In the genomic region with DNA sequence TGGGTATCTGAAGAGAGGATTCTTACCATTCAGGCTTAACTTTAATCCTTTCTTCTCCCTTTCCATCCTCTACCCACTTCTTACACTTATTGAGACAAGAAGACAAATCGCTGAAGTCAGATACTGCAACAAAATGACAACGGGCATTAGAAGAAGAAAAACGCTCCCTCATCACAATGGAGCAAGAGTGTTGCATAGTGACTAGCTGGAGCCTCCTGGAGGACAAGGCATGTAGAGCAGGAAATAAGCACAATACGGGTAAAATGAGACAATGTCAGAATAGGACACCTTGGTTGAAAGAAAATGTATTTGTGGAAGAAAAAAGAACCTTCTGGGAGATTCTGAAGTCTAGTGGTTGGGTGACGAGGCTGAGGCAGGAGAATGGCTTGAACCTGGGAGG, we compare ENCODE assay signal across 11 cellular contexts.
DNase-seq lines count a peak whose midpoint lies in the region; ATAC-seq, FAIRE-seq and TF ChIP-seq lines count a peak whose summit lies in the region.
"Had no signal": no experiment of that assay in that cellular context is flagged by ENCODE, and none has a peak within 500 bp of the region (broad histone marks: within the 10 kb centered on the region; RNA-seq: fewer than 3 reads in every experiment).

No MANE protein-coding gene starts in this region.

- no peaks in the 10 kb centered on the region for H3K9me3 ChIP-seq in endodermal cell (ENCODE audit: control insufficient read depth, low read length)
- H3K9me3 ChIP-seq: ascending aorta had no signal

- DNase-seq in DMS153 treated with DMSO at 0.1 percent for 48 hours (lab: John Stamatoyannopoulos, UW; ENCODE audit: unreplicated experiment) (peak; percentile 4), DMS153 (lab: John Stamatoyannopoulos, UW) (no peak), NCI-H1694 (lab: John Stamatoyannopoulos, UW) (peak; percentile 25), endodermal cell (peak; percentile 79), progenitor cell of endocrine pancreas (ENCODE audit: low spot score, unreplicated experiment) (no peak), HTR-8/SVneo (ENCODE audit: insufficient read length, low spot score) (no peak)
- DNase-seq: stimulated activated CD4-positive, alpha-beta T cell treated with anti-CD3 and anti-CD28 coated beads, Interleukin-4, amount 100 ng/mL, for 1 hour had no signal

- ATAC-seq in GM19035 (IDR thresholded peaks at IDR 0.05; ENCODE audit: unreplicated experiment) (no peak), GM18517 (IDR thresholded peaks at IDR 0.05; ENCODE audit: unreplicated experiment) (no peak)

- H3K27ac Mint-ChIP-seq in endodermal cell (no peak overlapping the region), progenitor cell of endocrine pancreas (no peak overlapping the region)
- H3K27ac Mint-ChIP-seq: T-helper 1 cell treated with Interleukin-12 subunit alpha and Interleukin-12 subunit beta and Interleukin-4 antibody, amounts not matched to agents 30 μg/mL and 1 μg/mL, for 36 hours had no signal

- H3K36me3 ChIP-seq in endodermal cell (ENCODE audit: control insufficient read depth, insufficient read depth, low read length), result no peaks in the 10 kb centered on the region
- H3K36me3 ChIP-seq: ascending aorta had no signal

- FAIRE-seq in HTR-8/SVneo (lab: Jason Lieb, UNC), result no peak

- H3K9ac ChIP-seq in endodermal cell (ENCODE audit: extremely low read depth, low read length, poor library complexity, severe bottlenecking), result no peak overlapping the region

- TF ChIP-seq CTCF in endodermal cell (conservative IDR thresholded peaks at IDR 0.05) (peak; percentile 98), progenitor cell of endocrine pancreas (IDR thresholded peaks at IDR 0.05; ENCODE audit: unreplicated experiment) (peak; percentile 68)

- WGBS in endodermal cell (ENCODE audit: insufficient coverage in 1 of 2, insufficient read length in 1 of 2), 2 experiments, result 56 to 84% methylated on average over 4 to 5 of the region's 5 CpGs

- no peaks in the 10 kb centered on the region for H3K27me3 Mint-ChIP-seq in endodermal cell (ENCODE audit: insufficient read depth)
- no peaks in the 10 kb centered on the region for H3K27me3 Mint-ChIP-seq in progenitor cell of endocrine pancreas

- H3K27me3 ChIP-seq in endodermal cell (ENCODE audit: control insufficient read depth, insufficient read depth, low read length, poor library complexity, severe bottlenecking), result no peaks in the 10 kb centered on the region
- H3K27me3 ChIP-seq: ascending aorta had no signal

- H3K9me3 Mint-ChIP-seq in endodermal cell, result no peaks in the 10 kb centered on the region
- H3K9me3 Mint-ChIP-seq in progenitor cell of endocrine pancreas (ENCODE audit: low read depth), result peaks cover 3% of the 10 kb centered on the region

- no peaks in the 10 kb centered on the region for H3K4me1 ChIP-seq in endodermal cell (ENCODE audit: control insufficient read depth, insufficient read depth, low read length)
- H3K4me1 ChIP-seq: ascending aorta had no signal

- H3K4me1 Mint-ChIP-seq in endodermal cell, result peaks cover 6% of the 10 kb centered on the region
- H3K4me1 Mint-ChIP-seq in progenitor cell of endocrine pancreas (ENCODE audit: low read depth), result no peaks in the 10 kb centered on the region

- H3K4me3 Mint-ChIP-seq in endodermal cell, result no peak overlapping the region
- no peak overlapping the region for H3K4me3 Mint-ChIP-seq in progenitor cell of endocrine pancreas (ENCODE audit: low read depth)
- H3K4me3 Mint-ChIP-seq: T-helper 1 cell treated with Interleukin-12 subunit alpha and Interleukin-12 subunit beta and Interleukin-4 antibody, amounts not matched to agents 30 μg/mL and 1 μg/mL, for 36 hours had no signal

- no peaks in the 10 kb centered on the region for H3K36me3 Mint-ChIP-seq in endodermal cell (ENCODE audit: low read depth)
- H3K36me3 Mint-ChIP-seq in progenitor cell of endocrine pancreas (ENCODE audit: insufficient read depth), result no peaks in the 10 kb centered on the region

- H3K4me3 ChIP-seq in endodermal cell (ENCODE audit: low read length), result no peak overlapping the region
- H3K4me3 ChIP-seq: ascending aorta had no signal

- no peak overlapping the region for H3K27ac ChIP-seq in endodermal cell (ENCODE audit: low read depth, low read length)
- H3K27ac ChIP-seq: ascending aorta had no signal

Comparison
In these comparisons a context has a peak if more than half of its experiments do, and no peak if none do; other contexts are left out.
1. DNase-seq: peak in DMS153 treated with DMSO at 0.1 percent for 48 hours (single experiment), NCI-H1694 (single experiment) and endodermal cell (single experiment); none in DMS153 (single experiment), progenitor cell of endocrine pancreas (single experiment) and HTR-8/SVneo (single experiment).